17 cellular contexts compared by ENCODE assay signal in genomic region chr1:32891630-32892029, GRCh38. TPM values are rescaled to one million over a fixed set of nuclear protein-coding genes. Genes with fewer than 3 reads are reported as not detected.
"Had no signal": no experiment of that assay in that cellular context is flagged by ENCODE, and none has a peak within 500 bp of the region (broad histone marks: within the 10 kb centered on the region; RNA-seq: fewer than 3 reads in every experiment).

No MANE protein-coding gene starts in this region.

- H3K27ac Mint-ChIP-seq: activated CD4-positive, alpha-beta T cell treated with anti-CD3 and anti-CD28 coated beads, Interleukin-2, amount 10 ng/mL, durations not matched to agents 7 days and 5 days; activated naive CD4-positive, alpha-beta T cell treated with anti-CD3 and anti-CD28 coated beads for 36 hours; activated T-helper 1 cell treated with anti-CD3 and anti-CD28 coated beads, Interleukin-12 subunit alpha, Interleukin-12 subunit beta, Interleukin-2, Interleukin-4 antibody, amounts not matched to agents 30 ng/mL and 10 ng/mL and 1 ng/mL, durations not matched to agents 14 hours and 24 hours and 36 hours; nephron progenitor cell had no signal

- DNase-seq: activated CD4-positive, alpha-beta T cell treated with anti-CD3 and anti-CD28 coated beads, Interleukin-2, amount 10 ng/mL, durations not matched to agents 7 days and 5 days; activated naive CD4-positive, alpha-beta T cell treated with anti-CD3 and anti-CD28 coated beads for 36 hours; cortex of kidney; effector CD4-positive, alpha-beta T cell; esophagus squamous epithelium; hypothalamus; left ventricle myocardium inferior; mucosa of descending colon; nephron progenitor cell; stimulated activated CD4-positive, alpha-beta T cell treated with anti-CD3 and anti-CD28 coated beads, Interleukin-1b, Interleukin-23, amount 100 ng/mL, for 48 hours had no signal

- ATAC-seq: mucosa of descending colon had no signal

- H3K9me3 Mint-ChIP-seq: activated CD4-positive, alpha-beta T cell treated with anti-CD3 and anti-CD28 coated beads, Interleukin-2, amount 10 ng/mL, durations not matched to agents 7 days and 5 days; activated naive CD4-positive, alpha-beta T cell treated with anti-CD3 and anti-CD28 coated beads for 36 hours; activated T-helper 1 cell treated with anti-CD3 and anti-CD28 coated beads, Interleukin-12 subunit alpha, Interleukin-12 subunit beta, Interleukin-2, Interleukin-4 antibody, amounts not matched to agents 30 ng/mL and 10 ng/mL and 1 ng/mL, durations not matched to agents 14 hours and 24 hours and 36 hours had no signal

- H3K4me3 Mint-ChIP-seq: activated CD4-positive, alpha-beta T cell treated with anti-CD3 and anti-CD28 coated beads, Interleukin-2, amount 10 ng/mL, durations not matched to agents 7 days and 5 days had no signal

RNA-seq across cellular contexts. Expression of gene HPCA, which starts 5.3 kb away (rescaled TPM):
- total RNA-seq: activated CD4-positive, alpha-beta T cell treated with anti-CD3 and anti-CD28 coated beads, Interleukin-2, amount 10 ng/mL, durations not matched to agents 7 days and 5 days; activated CD8-positive, alpha-beta memory T cell treated with anti-CD3 and anti-CD28 coated beads for 36 hours; activated naive CD4-positive, alpha-beta T cell treated with anti-CD3 and anti-CD28 coated beads for 36 hours; activated T-helper 1 cell treated with anti-CD3 and anti-CD28 coated beads, Interleukin-12 subunit alpha, Interleukin-12 subunit beta, Interleukin-2, Interleukin-4 antibody, amounts not matched to agents 30 ng/mL and 10 ng/mL and 1 ng/mL, durations not matched to agents 14 hours and 24 hours and 36 hours; cardiac septum; endothelial cell of umbilical vein; esophagus squamous epithelium; fibroblast of villous mesenchyme; kidney epithelial cell; left ventricle myocardium inferior; SJSA1 had no signal

RNA-seq across cellular contexts. Expression of gene TMEM54, which starts 9.6 kb away (rescaled TPM):
- total RNA-seq: activated CD4-positive, alpha-beta T cell treated with anti-CD3 and anti-CD28 coated beads, Interleukin-2, amount 10 ng/mL, durations not matched to agents 7 days and 5 days had no signal

RNA-seq across cellular contexts. Expression of gene FNDC5, which starts 20.9 kb away (rescaled TPM):
- total RNA-seq: activated CD4-positive, alpha-beta T cell treated with anti-CD3 and anti-CD28 coated beads, Interleukin-2, amount 10 ng/mL, durations not matched to agents 7 days and 5 days; activated CD8-positive, alpha-beta memory T cell treated with anti-CD3 and anti-CD28 coated beads for 36 hours; activated naive CD4-positive, alpha-beta T cell treated with anti-CD3 and anti-CD28 coated beads for 36 hours; activated T-helper 1 cell treated with anti-CD3 and anti-CD28 coated beads, Interleukin-12 subunit alpha, Interleukin-12 subunit beta, Interleukin-2, Interleukin-4 antibody, amounts not matched to agents 30 ng/mL and 10 ng/mL and 1 ng/mL, durations not matched to agents 14 hours and 24 hours and 36 hours had no signal
